ENCODE assay signal across 2 cellular contexts in the genomic region with DNA sequence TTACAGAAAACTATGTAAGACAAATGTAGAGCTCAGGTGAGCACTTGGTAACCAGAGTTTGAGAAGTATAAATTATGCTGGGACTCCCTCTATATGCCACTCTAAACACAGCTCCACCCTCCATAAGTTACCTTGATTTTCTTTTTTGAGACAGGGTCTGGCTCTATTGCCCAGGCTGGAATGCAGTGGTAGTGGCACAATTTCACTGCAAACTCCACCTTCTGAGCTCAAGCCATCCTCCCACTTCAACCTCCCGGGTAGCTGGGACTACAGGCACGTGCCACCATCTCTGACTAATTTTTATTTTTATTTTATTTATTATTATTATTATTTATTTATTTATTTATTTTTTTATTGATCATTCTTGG.
TF ChIP-seq lines count a peak whose summit lies in the region.

No MANE protein-coding gene starts in this region.

TF ChIP-seq in GM12891, 5 proteins besides CTCF, POLR2A, EP300 and RAD21:
- 0 out of 2 replicates have a peak, but pooled peaks have one; percentile 30 for TF ChIP-seq POLR2AphosphoS5 (IDR thresholded peaks at IDR 0.05; ENCODE audit: low read depth, low read length)
- TF ChIP-seq POU2F2 (IDR thresholded peaks at IDR 0.05; ENCODE audit: low read depth, low read length), result no peak
- no peak for TF ChIP-seq TAF1 (IDR thresholded peaks at IDR 0.05; ENCODE audit: low read depth, low read length)
- no peak for TF ChIP-seq SPI1 (IDR thresholded peaks at IDR 0.05; ENCODE audit: low read depth, low read length)
- TF ChIP-seq PAX5 (IDR thresholded peaks at IDR 0.05; ENCODE audit: insufficient read depth, low read length, severe bottlenecking), result no peak

TF ChIP-seq in H1, 55 proteins besides CTCF, POLR2A, EP300 and RAD21:
- TF ChIP-seq EGR1 (IDR thresholded peaks at IDR 0.05; ENCODE audit: borderline replicate concordance, low read depth, low read length) (no peak), PHF8 (conservative IDR thresholded peaks at IDR 0.05; ENCODE audit: low read depth, low read length) (no peak), RFX5 (IDR thresholded peaks at IDR 0.05; ENCODE audit: borderline replicate concordance, low read depth, low read length) (no peak), BCL11A (IDR thresholded peaks at IDR 0.05; ENCODE audit: low read depth in 2 of 2, low read length in 2 of 2) (no peak), POLR2AphosphoS5 (IDR thresholded peaks at IDR 0.05; ENCODE audit: low read depth, low read length) (peak; percentile 23; the same call in 1 of the 2 replicates), GABPA (IDR thresholded peaks at IDR 0.05; ENCODE audit: borderline replicate concordance, insufficient read depth, low read length) (no peak), YY1 (IDR thresholded peaks at IDR 0.05; ENCODE audit: low read depth, low read length) (no peak)
- TF ChIP-seq, protein P1, sequence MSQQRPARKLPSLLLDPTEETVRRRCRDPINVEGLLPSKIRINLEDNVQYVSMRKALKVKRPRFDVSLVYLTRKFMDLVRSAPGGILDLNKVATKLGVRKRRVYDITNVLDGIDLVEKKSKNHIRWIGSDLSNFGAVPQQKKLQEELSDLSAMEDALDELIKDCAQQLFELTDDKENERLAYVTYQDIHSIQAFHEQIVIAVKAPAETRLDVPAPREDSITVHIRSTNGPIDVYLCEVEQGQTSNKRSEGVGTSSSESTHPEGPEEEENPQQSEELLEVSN (IDR thresholded peaks at IDR 0.05), result no peak
